Comparison of ENCODE assay signal across 8 cellular contexts in genomic region chr2:128026422-128027277, GRCh38. TPM values are rescaled to one million over a fixed set of nuclear protein-coding genes. Genes with fewer than 3 reads are reported as not detected.
A peak's percentile ranks its signal among the peaks of the same experiment; 100 is the strongest.
DNase-seq lines count a peak whose midpoint lies in the region; ATAC-seq and TF ChIP-seq lines count a peak whose summit lies in the region.

No MANE protein-coding gene starts in this region.

- in situ Hi-C loops in HAP-1 (cut with MboI; ENCODE audit: low sequenced_read_pairs) = loop anchor here (5.0 kb wide), 1 partner anchor 66 kb away; the partner anchor contains the start of gene UGGT1

- no peaks in the 10 kb centered on the region for H3K27me3 ChIP-seq in HAP-1 (ENCODE audit: low read depth)

- H3K4me3 ChIP-seq in HAP-1 (peak overlapping the region; percentile 73), retinal pigment epithelial cell (ENCODE audit: low read length) (peak overlapping the region; percentile 91)

- POLR2A ChIA-PET in WTC11 (lab: Charles Lee) = no interaction called here

- peaks cover 1% of the 10 kb centered on the region; the same call in 1 of the 2 replicates for H3K9me3 ChIP-seq in HAP-1

- H3K9me3 Mint-ChIP-seq in WTC11 = peaks cover 6% of the 10 kb centered on the region

- peak overlapping the region; percentile 91 for H3K4me3 Mint-ChIP-seq in WTC11

- CTCF ChIA-PET in WTC11 (lab: Charles Lee) = no interaction called here

- DNase-seq in ELR (ENCODE audit: low read depth) (peak; percentile 23), HAP-1 (ENCODE audit: low spot score in 2 of 2) (no peak), WTC11 (ENCODE audit: low spot score) (no peak), glomerular visceral epithelial cell (ENCODE audit: extremely low spot score) (peak; percentile 8), retinal pigment epithelial cell (ENCODE audit: low read depth) (no peak), MV-4-11 (lab: John Stamatoyannopoulos, UW) (no peak), SW 1271 (lab: John Stamatoyannopoulos, UW) (no peak)

- H3K27me3 Mint-ChIP-seq in WTC11 (ENCODE audit: low read depth) = peaks cover 22% of the 10 kb centered on the region

- ATAC-seq in WTC11 (no peak), HG03139 (IDR thresholded peaks at IDR 0.05; ENCODE audit: unreplicated experiment) (no peak)

- 0 out of 2 replicates have a peak, but pooled peaks cover 11% of the 10 kb centered on the region for H3K36me3 Mint-ChIP-seq in WTC11

- H3K4me1 Mint-ChIP-seq in WTC11 = peaks cover 11% of the 10 kb centered on the region

- TF ChIP-seq CTCF in WTC11 (IDR thresholded peaks at IDR 0.05) = no peak
- TF ChIP-seq CTCF in retinal pigment epithelial cell (conservative IDR thresholded peaks at IDR 0.05; ENCODE audit: low read depth, low read length) = no peak

- 0 out of 2 replicates have a peak, but pooled peaks cover 2% of the 10 kb centered on the region for H3K4me1 ChIP-seq in HAP-1

- H3K27ac Mint-ChIP-seq in WTC11 = peak overlapping the region; percentile 78

- H3K36me3 ChIP-seq in HAP-1 (replicated peaks) = peaks cover 9% of the 10 kb centered on the region

TF ChIP-seq in WTC11, 78 proteins besides CTCF, POLR2A, EP300 and RAD21:
- TF ChIP-seq ZNF416 (CRISPR knock-in tag; IDR thresholded peaks at IDR 0.05) = peak; percentile 73; the same call in 1 of the 2 replicates
- no peak for TF ChIP-seq NFATC4 (CRISPR knock-in tag; IDR thresholded peaks at IDR 0.05)
- TF ChIP-seq PREB (CRISPR knock-in tag; IDR thresholded peaks at IDR 0.05; ENCODE audit: borderline replicate concordance) = 0 out of 2 replicates have a peak, but pooled peaks have one; percentile 22

RNA-seq across cellular contexts. Expression of gene SAP130, which starts 1.2 kb away (rescaled TPM):
- total RNA-seq in WTC11 (2021) = 41.3 to 47.9 TPM (median 45.6 TPM) in 3 replicates

Comparison
In these comparisons a context has a peak if more than half of its experiments do, and no peak if none do; other contexts are left out.
1. DNase-seq: peak in ELR (single experiment) and glomerular visceral epithelial cell (single experiment); none in HAP-1 (0 of 2), WTC11 (single experiment), retinal pigment epithelial cell (single experiment), MV-4-11 (single experiment) and SW 1271 (0 of 2).